ENCODE assay signal across 27 cellular contexts in the genomic region with DNA sequence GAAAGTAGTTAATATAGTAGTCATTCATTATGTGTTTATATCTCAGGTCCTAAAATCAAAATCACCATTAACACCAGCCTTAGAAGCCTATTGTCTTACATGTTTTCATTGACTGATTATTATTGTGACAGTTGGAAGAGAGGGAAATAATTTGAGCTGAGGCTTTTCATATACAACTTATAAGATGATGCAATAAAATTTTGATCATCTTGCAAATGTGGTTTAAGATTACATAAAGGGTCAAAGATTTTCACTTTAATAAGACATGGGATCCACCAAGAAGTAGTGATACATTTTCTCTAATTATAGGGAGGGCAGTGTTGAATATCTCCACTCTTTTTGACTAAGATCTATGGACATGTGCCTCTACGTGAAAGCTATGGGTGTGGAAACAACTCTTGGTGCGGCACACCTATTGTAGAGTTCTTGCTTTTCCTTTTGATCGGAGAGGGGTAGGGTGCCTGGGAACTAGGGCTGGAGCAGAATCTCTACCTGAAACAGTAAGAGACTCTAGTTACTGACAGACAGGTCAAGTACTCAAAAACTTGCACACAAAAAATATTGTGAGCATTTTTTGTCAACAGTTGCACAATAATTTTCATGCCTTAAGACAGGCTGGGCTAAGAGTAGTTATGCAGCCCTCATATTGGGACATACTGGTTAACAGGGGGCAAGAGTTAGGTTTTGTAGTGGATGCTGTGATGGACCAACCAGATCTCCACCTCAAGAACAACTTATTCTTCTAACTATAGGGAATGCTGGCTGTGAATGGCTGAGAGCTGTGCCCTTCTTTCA.
DNase-seq lines count a peak whose midpoint lies in the region; ATAC-seq, FAIRE-seq and TF ChIP-seq lines count a peak whose summit lies in the region.
"Had no signal": no experiment of that assay in that cellular context is flagged by ENCODE, and none has a peak within 500 bp of the region (broad histone marks: within the 10 kb centered on the region; RNA-seq: fewer than 3 reads in every experiment).

No MANE protein-coding gene starts in this region.

- dilution Hi-C loops in keratinocyte (cut with MboI; ENCODE audit: extremely low pct_ligation_motif_present, low sequenced_read_pairs): no loop called here

- H4K20me1 ChIP-seq in HepG2 (ENCODE audit: insufficient read depth, low read length): no peaks in the 10 kb centered on the region
- no peaks in the 10 kb centered on the region for H4K20me1 ChIP-seq in K562 (replicated peaks; ENCODE audit: control insufficient read depth, insufficient read depth, low read length)
- H4K20me1 ChIP-seq in keratinocyte (ENCODE audit: control insufficient read depth, extremely low read depth, insufficient read depth, low read length): no peaks in the 10 kb centered on the region
- H4K20me1 ChIP-seq: BLaER1 treated with 17β-estradiol and CSF1 and Interleukin-3, amounts not matched to agents 10 nM and 100 nM had no signal

- POLR2A ChIA-PET in HepG2 (lab: Yijun Ruan, JAX) (no interaction called here), K562 (lab: Yijun Ruan, JAX) (interaction anchor here (0.6 kb wide), 1 partner anchor 144 kb away, joined by 3 read pairs; no protein-coding TSS in a partner anchor)

- no peak for ATAC-seq in HepG2
- no peak for ATAC-seq in right lobe of liver
- no peak for ATAC-seq in K562
- no peak for ATAC-seq in activated CD8-positive, alpha-beta memory T cell treated with anti-CD3 and anti-CD28 coated beads, Interleukin-2, amount 10 ng/mL, durations not matched to agents 7 days and 5 days
- no peak for ATAC-seq in heart left ventricle
- ATAC-seq: GM12878 had no signal

- no peak for TF ChIP-seq CTCF in HepG2 (CRISPR knock-in tag; IDR thresholded peaks at IDR 0.05)
- no peak for TF ChIP-seq CTCF in right lobe of liver (IDR thresholded peaks at IDR 0.05)
- TF ChIP-seq CTCF in K562 (IDR thresholded peaks at IDR 0.05 in 2 of 3, conservative IDR thresholded peaks at IDR 0.05 in 1 of 3; ENCODE audit: insufficient read depth in 2 of 3, low read depth in 1 of 3, low read length in 3 of 3): no peak
- TF ChIP-seq CTCF in keratinocyte (optimal IDR thresholded peaks at IDR 0.05 in 1 of 3, IDR thresholded peaks at IDR 0.05 in 1 of 3, conservative IDR thresholded peaks at IDR 0.05 in 1 of 3; ENCODE audit: extremely low read depth in 1 of 3, insufficient read depth in 2 of 3, low read length in 3 of 3): no peak
- TF ChIP-seq CTCF in coronary artery (IDR thresholded peaks at IDR 0.05): no peak
- TF ChIP-seq CTCF in heart left ventricle (IDR thresholded peaks at IDR 0.05): no peak

- no peak overlapping the region for H2AFZ ChIP-seq in HepG2 (ENCODE audit: low read length)
- H2AFZ ChIP-seq in K562 (ENCODE audit: low read depth, low read length): no peak overlapping the region
- H2AFZ ChIP-seq in keratinocyte (ENCODE audit: control insufficient read depth, low read length): no peak overlapping the region
- H2AFZ ChIP-seq: GM23248 had no signal

- no peak overlapping the region for H3K4me3 ChIP-seq in HepG2 (replicated peaks in 1 of 3; ENCODE audit: insufficient read depth in 1 of 3, low read depth in 2 of 3, low read length in 3 of 3)
- no peak overlapping the region for H3K4me3 ChIP-seq in right lobe of liver
- H3K4me3 ChIP-seq in K562: no peak overlapping the region
- H3K4me3 ChIP-seq in keratinocyte (ENCODE audit: control insufficient read depth in 2 of 3, extremely low read depth in 1 of 3, insufficient read depth in 2 of 3, low read depth in 1 of 3, low read length in 3 of 3): no peak overlapping the region
- no peak overlapping the region for H3K4me3 ChIP-seq in coronary artery
- no peak overlapping the region for H3K4me3 ChIP-seq in heart left ventricle
- H3K4me3 ChIP-seq: BLaER1 treated with 17β-estradiol and CSF1 and Interleukin-3, amounts not matched to agents 10 nM and 100 nM; GM12878; GM23248 had no signal

- H3K9me3 Mint-ChIP-seq in activated CD8-positive, alpha-beta memory T cell treated with anti-CD3 and anti-CD28 coated beads, Interleukin-2, amount 10 ng/mL, durations not matched to agents 7 days and 5 days (ENCODE audit: low read depth): no peaks in the 10 kb centered on the region

- TF ChIP-seq RAD21 in HepG2 (CRISPR knock-in tag; IDR thresholded peaks at IDR 0.05): no peak
- no peak for TF ChIP-seq RAD21 in K562 (CRISPR knock-in tag; conservative IDR thresholded peaks at IDR 0.05 in 1 of 2, IDR thresholded peaks at IDR 0.05 in 1 of 2)

- H3K27ac ChIP-seq in HepG2 (ENCODE audit: extremely low read length, insufficient read depth, low read length): no peak overlapping the region
- no peak overlapping the region for H3K27ac ChIP-seq in right lobe of liver
- no peak overlapping the region for H3K27ac ChIP-seq in K562 (ENCODE audit: extremely low read depth, low read depth, low read length)
- H3K27ac ChIP-seq in keratinocyte (ENCODE audit: control insufficient read depth, insufficient read depth, low read length): peak overlapping the region; percentile 87
- H3K27ac ChIP-seq in coronary artery: no peak overlapping the region
- no peak overlapping the region for H3K27ac ChIP-seq in heart left ventricle
- H3K27ac ChIP-seq: 22Rv1; BLaER1 treated with 17β-estradiol and CSF1 and Interleukin-3, amounts not matched to agents 10 nM and 100 nM; GM23248 had no signal

- H3K9ac ChIP-seq in HepG2 (ENCODE audit: insufficient read depth, low read depth, low read length): no peak overlapping the region
- H3K9ac ChIP-seq in K562 (ENCODE audit: insufficient read depth in 1 of 2, low read depth in 2 of 2, low read length in 2 of 2): no peak overlapping the region
- H3K9ac ChIP-seq in keratinocyte (ENCODE audit: control insufficient read depth, extremely low read depth, insufficient read depth, low read length): no peak overlapping the region
- H3K9ac ChIP-seq: BLaER1 treated with 17β-estradiol and CSF1 and Interleukin-3, amounts not matched to agents 10 nM and 100 nM; GM23248 had no signal

- no peak for TF ChIP-seq EP300 in HepG2 (IDR thresholded peaks at IDR 0.05; ENCODE audit: low read depth in 2 of 2, low read length in 2 of 2)
- no peak for TF ChIP-seq EP300 in HepG2 (CRISPR knock-in tag; IDR thresholded peaks at IDR 0.05; ENCODE audit: borderline replicate concordance)
- TF ChIP-seq EP300 in K562 (IDR thresholded peaks at IDR 0.05; ENCODE audit: low read length): no peak

- H3K27me3 ChIP-seq in HepG2 (ENCODE audit: control insufficient read depth in 1 of 2, insufficient read depth in 2 of 2, low read length in 2 of 2): no peaks in the 10 kb centered on the region
- no peaks in the 10 kb centered on the region for H3K27me3 ChIP-seq in right lobe of liver
- no peaks in the 10 kb centered on the region for H3K27me3 ChIP-seq in K562 (ENCODE audit: control insufficient read depth in 2 of 2, insufficient read depth in 2 of 2, low read length in 2 of 2)
- H3K27me3 ChIP-seq in keratinocyte (ENCODE audit: control insufficient read depth, extremely low read depth, insufficient read depth, low read length): no peaks in the 10 kb centered on the region
- H3K27me3 ChIP-seq in heart left ventricle: no peaks in the 10 kb centered on the region
- H3K27me3 ChIP-seq: BE2C; BLaER1 treated with 17β-estradiol and CSF1 and Interleukin-3, amounts not matched to agents 10 nM and 100 nM had no signal

- H3K4me1 Mint-ChIP-seq in activated CD8-positive, alpha-beta memory T cell treated with anti-CD3 and anti-CD28 coated beads, Interleukin-2, amount 10 ng/mL, durations not matched to agents 7 days and 5 days: no peaks in the 10 kb centered on the region
- H3K4me1 Mint-ChIP-seq: CD14-positive monocyte; CD8-positive, alpha-beta memory T cell had no signal

- H3K4me2 ChIP-seq in HepG2 (ENCODE audit: low read depth, low read length) (no peak overlapping the region), K562 (ENCODE audit: insufficient read depth, low read length) (no peak overlapping the region), keratinocyte (ENCODE audit: control insufficient read depth, extremely low read depth, insufficient read depth, low read depth, low read length) (peak overlapping the region; percentile 78)
- H3K4me2 ChIP-seq: BLaER1 treated with 17β-estradiol and CSF1 and Interleukin-3, amounts not matched to agents 10 nM and 100 nM had no signal

- H3K79me2 ChIP-seq in HepG2 (ENCODE audit: insufficient read depth, low read length) (no peaks in the 10 kb centered on the region), K562 (ENCODE audit: control insufficient read depth, insufficient read depth, low read length) (no peaks in the 10 kb centered on the region), keratinocyte (ENCODE audit: control insufficient read depth, insufficient read depth, low read length) (peaks cover 9% of the 10 kb centered on the region)

- no peak overlapping the region for H3K4me3 Mint-ChIP-seq in activated CD8-positive, alpha-beta memory T cell treated with anti-CD3 and anti-CD28 coated beads, Interleukin-2, amount 10 ng/mL, durations not matched to agents 7 days and 5 days
- H3K4me3 Mint-ChIP-seq: CD14-positive monocyte; CD4-positive, alpha-beta T cell; CD8-positive, alpha-beta memory T cell had no signal

- TF ChIP-seq POLR2A in HepG2 (IDR thresholded peaks at IDR 0.05; ENCODE audit: insufficient read depth in 1 of 2, low read depth in 2 of 2, low read length in 2 of 2) (no peak), right lobe of liver (IDR thresholded peaks at IDR 0.05) (no peak), K562 (conservative IDR thresholded peaks at IDR 0.05) (no peak), heart left ventricle (IDR thresholded peaks at IDR 0.05) (no peak)

- CTCF ChIA-PET in HepG2 (lab: Yijun Ruan, JAX; ENCODE audit: low intra/inter-chr PET ratio, low total read pairs): no interaction called here
- CTCF ChIA-PET in K562 (lab: Yijun Ruan, JAX; ENCODE audit: low intra/inter-chr PET ratio): no interaction called here
- CTCF ChIA-PET in activated CD8-positive, alpha-beta memory T cell treated with anti-CD3 and anti-CD28 coated beads, Interleukin-2, amount 10 ng/mL, durations not matched to agents 7 days and 5 days (lab: Charles Lee): no interaction called here

- FAIRE-seq in HepG2 (lab: Jason Lieb, UNC) (no peak), K562 (lab: Jason Lieb, UNC) (no peak), keratinocyte (lab: Jason Lieb, UNC) (peak; percentile 36)
- FAIRE-seq: A204.1, D721Med, GM12878, GM19239, H1 had no signal

- H3K36me3 Mint-ChIP-seq in activated CD8-positive, alpha-beta memory T cell treated with anti-CD3 and anti-CD28 coated beads, Interleukin-2, amount 10 ng/mL, durations not matched to agents 7 days and 5 days: no peaks in the 10 kb centered on the region
- H3K36me3 Mint-ChIP-seq: CD14-positive monocyte; CD8-positive, alpha-beta memory T cell had no signal

- H3K36me3 ChIP-seq in HepG2 (replicated peaks in 1 of 2; ENCODE audit: control insufficient read depth in 1 of 2, insufficient read depth in 2 of 2, low read length in 2 of 2): no peaks in the 10 kb centered on the region
- no peaks in the 10 kb centered on the region for H3K36me3 ChIP-seq in right lobe of liver
- no peaks in the 10 kb centered on the region for H3K36me3 ChIP-seq in K562 (ENCODE audit: control insufficient read depth, insufficient read depth, low read length)
- H3K36me3 ChIP-seq in keratinocyte (ENCODE audit: control insufficient read depth in 2 of 2, extremely low read depth in 1 of 2, insufficient read depth in 2 of 2, low read length in 2 of 2): peaks cover 0 to 5% of the 10 kb centered on the region in 2 experiments
- no peaks in the 10 kb centered on the region for H3K36me3 ChIP-seq in heart left ventricle
- H3K36me3 ChIP-seq: BE2C; BLaER1 treated with 17β-estradiol and CSF1 and Interleukin-3, amounts not matched to agents 10 nM and 100 nM had no signal

- BruUV-seq in HepG2 (replicated peaks; lab: Mats Ljungman, UMichigan) (no TSS peak), K562 (replicated peaks; lab: Mats Ljungman, UMichigan) (no TSS peak)

- peaks cover 7% of the 10 kb centered on the region for H3K27me3 Mint-ChIP-seq in activated CD8-positive, alpha-beta memory T cell treated with anti-CD3 and anti-CD28 coated beads, Interleukin-2, amount 10 ng/mL, durations not matched to agents 7 days and 5 days

- 25% methylated on average over 3 of the region's 3 CpGs for WGBS in HepG2 (ENCODE audit: low lambda C conversion rate)
- WGBS in right lobe of liver (ENCODE audit: insufficient coverage, low coverage, low lambda C conversion rate, missing lambda C conversion rate): 85% methylated on average over 3 of the region's 3 CpGs
- WGBS in K562 (ENCODE audit: insufficient coverage, low coverage, missing lambda C conversion rate): 0% methylated on average over 3 of the region's 3 CpGs
- 90 to 96% (median 95%) methylated on average over 3 of the region's 3 CpGs for WGBS in heart left ventricle, 4 donors

- H3K4me1 ChIP-seq in HepG2 (ENCODE audit: insufficient read depth, low read length): peaks cover 2% of the 10 kb centered on the region; the same call in 1 of the 2 replicates
- H3K4me1 ChIP-seq in right lobe of liver: no peaks in the 10 kb centered on the region
- no peaks in the 10 kb centered on the region for H3K4me1 ChIP-seq in K562 (replicated peaks in 1 of 2; ENCODE audit: control insufficient read depth in 2 of 2, insufficient read depth in 2 of 2, low read length in 2 of 2)
- H3K4me1 ChIP-seq in keratinocyte (ENCODE audit: control insufficient read depth, extremely low read depth, insufficient read depth, low read length): peaks cover 68% of the 10 kb centered on the region
- H3K4me1 ChIP-seq in heart left ventricle: peaks cover 0 to 8% (median 0%) of the 10 kb centered on the region in 12 donors
- H3K4me1 ChIP-seq: BE2C; BLaER1 treated with 17β-estradiol and CSF1 and Interleukin-3, amounts not matched to agents 10 nM and 100 nM had no signal

- in situ Hi-C loops in HepG2 (cut with HindIII; ENCODE audit: extremely low pct_ligation_motif_present, low pct_unique_long_range_greater_than_20kb) (no loop called here), K562 (cut with MboI) (loop anchor here (5.0 kb wide), 1 partner anchor 79 kb away; no protein-coding TSS in a partner anchor)

- intact Hi-C loops in HepG2 (cut with micrococcal nuclease; ENCODE audit: unreplicated experiment) (no loop called here), right lobe of liver (cut with DNase I) (no loop called here), K562 (cut with micrococcal nuclease) (no loop called here), heart left ventricle (cut with DNase I) (no loop called here)

- no peaks in the 10 kb centered on the region for H3K9me3 ChIP-seq in HepG2 (ENCODE audit: low read length)
- no peaks in the 10 kb centered on the region for H3K9me3 ChIP-seq in right lobe of liver
- H3K9me3 ChIP-seq in K562 (replicated peaks; ENCODE audit: control insufficient read depth, insufficient read depth, low read depth, low read length): no peaks in the 10 kb centered on the region
- no peaks in the 10 kb centered on the region for H3K9me3 ChIP-seq in keratinocyte (ENCODE audit: control insufficient read depth, low read depth, low read length)
- H3K9me3 ChIP-seq in heart left ventricle: peaks cover 0 to 6% (median 0%) of the 10 kb centered on the region in 12 donors
- H3K9me3 ChIP-seq: BE2C had no signal

- H3K9me1 ChIP-seq in K562 (ENCODE audit: control insufficient read depth, insufficient read depth, low read length): no peaks in the 10 kb centered on the region
- H3K9me1 ChIP-seq in keratinocyte (ENCODE audit: control insufficient read depth, extremely low read depth, insufficient read depth, low read length): no peaks in the 10 kb centered on the region

- DNase-seq in HepG2 (ENCODE audit: low spot score) (no peak), right lobe of liver (no peak), K562 (ENCODE audit: extremely low read depth in 1 of 4, low spot score in 3 of 4) (no peak), keratinocyte (ENCODE audit: low read depth, low spot score) (no peak), KG1 (lab: John Stamatoyannopoulos, UW) (no peak), coronary artery (ENCODE audit: low spot score) (no peak), heart left ventricle (no peak)
- no peak for DNase-seq in activated CD8-positive, alpha-beta memory T cell treated with anti-CD3 and anti-CD28 coated beads, Interleukin-2, amount 10 ng/mL, durations not matched to agents 7 days and 5 days
- DNase-seq: AML-193; BE2C; CD4-positive, alpha-beta T cell; CD8-positive, alpha-beta memory T cell; DMS 273 treated with DMSO at 0.1 percent for 48 hours; DMS79; EL; GDM1; GM23248; H7; HCEC 1CT had no signal

- no peak overlapping the region for H3K27ac Mint-ChIP-seq in activated CD8-positive, alpha-beta memory T cell treated with anti-CD3 and anti-CD28 coated beads, Interleukin-2, amount 10 ng/mL, durations not matched to agents 7 days and 5 days
- H3K27ac Mint-ChIP-seq: CD4-positive, alpha-beta T cell; CD8-positive, alpha-beta memory T cell had no signal
